ENCODE assay signal across 1 cellular context in the genomic region with DNA sequence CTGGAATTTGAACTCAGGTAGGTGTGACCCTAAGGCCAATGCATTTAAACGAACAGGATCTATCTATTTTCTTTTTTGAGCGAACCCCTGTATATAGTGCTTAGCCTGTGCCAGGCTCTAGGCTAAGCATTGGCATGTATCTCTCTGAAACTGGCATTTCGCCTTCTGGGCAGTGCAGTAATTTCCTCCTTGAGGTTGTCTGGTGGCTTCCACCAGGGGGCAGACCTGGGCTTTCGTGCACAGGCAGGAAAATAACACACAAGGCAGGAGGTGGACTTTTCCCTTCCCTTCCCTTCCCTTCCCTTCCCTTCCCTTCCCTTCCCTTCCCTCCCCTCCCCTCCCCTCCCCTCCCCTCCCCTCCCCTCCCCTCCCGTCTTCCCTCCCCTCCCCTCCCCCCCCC.
TF ChIP-seq lines count a peak whose summit lies in the region.

No MANE protein-coding gene starts in this region.

TF ChIP-seq in K562, 482 proteins besides CTCF, POLR2A, EP300 and RAD21 (continued from another document):
- TF ChIP-seq HNRNPK (IDR thresholded peaks at IDR 0.05; ENCODE audit: low read depth, low read length, poor library complexity, severe bottlenecking) (peak; percentile 69), RB1 (IDR thresholded peaks at IDR 0.05; ENCODE audit: low read depth) (0 out of 2 replicates have a peak, but pooled peaks have one; percentile 20), PCBP1 (IDR thresholded peaks at IDR 0.05; ENCODE audit: low read depth, low read length, poor library complexity, severe bottlenecking) (peak; percentile 89), MYNN (IDR thresholded peaks at IDR 0.05) (0 out of 2 replicates have a peak, but pooled peaks have one; percentile 43), MYNN (CRISPR knock-in tag; IDR thresholded peaks at IDR 0.05) (no peak), CC2D1A (IDR thresholded peaks at IDR 0.05) (peak; percentile 29; the same call in 1 of the 2 replicates), EZH2 (IDR thresholded peaks at IDR 0.05; ENCODE audit: borderline replicate concordance, low read depth, low read length) (no peak), SMC3 (conservative IDR thresholded peaks at IDR 0.05; ENCODE audit: insufficient read depth, low read depth, low read length) (peak; percentile 89)
- TF ChIP-seq, protein P1, sequence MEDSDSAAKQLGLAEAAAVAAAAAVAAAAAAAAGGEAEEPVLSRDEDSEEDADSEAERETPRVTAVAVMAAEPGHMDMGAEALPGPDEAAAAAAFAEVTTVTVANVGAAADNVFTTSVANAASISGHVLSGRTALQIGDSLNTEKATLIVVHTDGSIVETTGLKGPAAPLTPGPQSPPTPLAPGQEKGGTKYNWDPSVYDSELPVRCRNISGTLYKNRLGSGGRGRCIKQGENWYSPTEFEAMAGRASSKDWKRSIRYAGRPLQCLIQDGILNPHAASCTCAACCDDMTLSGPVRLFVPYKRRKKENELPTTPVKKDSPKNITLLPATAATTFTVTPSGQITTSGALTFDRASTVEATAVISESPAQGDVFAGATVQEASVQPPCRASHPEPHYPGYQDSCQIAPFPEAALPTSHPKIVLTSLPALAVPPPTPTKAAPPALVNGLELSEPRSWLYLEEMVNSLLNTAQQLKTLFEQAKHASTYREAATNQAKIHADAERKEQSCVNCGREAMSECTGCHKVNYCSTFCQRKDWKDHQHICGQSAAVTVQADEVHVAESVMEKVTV (CRISPR knock-in tag; IDR thresholded peaks at IDR 0.05): peak; percentile 44; the same call in 1 of the 2 replicates
- TF ChIP-seq, protein P2, sequence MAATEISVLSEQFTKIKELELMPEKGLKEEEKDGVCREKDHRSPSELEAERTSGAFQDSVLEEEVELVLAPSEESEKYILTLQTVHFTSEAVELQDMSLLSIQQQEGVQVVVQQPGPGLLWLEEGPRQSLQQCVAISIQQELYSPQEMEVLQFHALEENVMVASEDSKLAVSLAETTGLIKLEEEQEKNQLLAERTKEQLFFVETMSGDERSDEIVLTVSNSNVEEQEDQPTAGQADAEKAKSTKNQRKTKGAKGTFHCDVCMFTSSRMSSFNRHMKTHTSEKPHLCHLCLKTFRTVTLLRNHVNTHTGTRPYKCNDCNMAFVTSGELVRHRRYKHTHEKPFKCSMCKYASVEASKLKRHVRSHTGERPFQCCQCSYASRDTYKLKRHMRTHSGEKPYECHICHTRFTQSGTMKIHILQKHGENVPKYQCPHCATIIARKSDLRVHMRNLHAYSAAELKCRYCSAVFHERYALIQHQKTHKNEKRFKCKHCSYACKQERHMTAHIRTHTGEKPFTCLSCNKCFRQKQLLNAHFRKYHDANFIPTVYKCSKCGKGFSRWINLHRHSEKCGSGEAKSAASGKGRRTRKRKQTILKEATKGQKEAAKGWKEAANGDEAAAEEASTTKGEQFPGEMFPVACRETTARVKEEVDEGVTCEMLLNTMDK (IDR thresholded peaks at IDR 0.05; ENCODE audit: borderline replicate concordance, insufficient read depth, low read depth, low read length, poor library complexity, severe bottlenecking): peak; percentile 36
